ENCODE assay signal across 30 cellular contexts in the genomic region with DNA sequence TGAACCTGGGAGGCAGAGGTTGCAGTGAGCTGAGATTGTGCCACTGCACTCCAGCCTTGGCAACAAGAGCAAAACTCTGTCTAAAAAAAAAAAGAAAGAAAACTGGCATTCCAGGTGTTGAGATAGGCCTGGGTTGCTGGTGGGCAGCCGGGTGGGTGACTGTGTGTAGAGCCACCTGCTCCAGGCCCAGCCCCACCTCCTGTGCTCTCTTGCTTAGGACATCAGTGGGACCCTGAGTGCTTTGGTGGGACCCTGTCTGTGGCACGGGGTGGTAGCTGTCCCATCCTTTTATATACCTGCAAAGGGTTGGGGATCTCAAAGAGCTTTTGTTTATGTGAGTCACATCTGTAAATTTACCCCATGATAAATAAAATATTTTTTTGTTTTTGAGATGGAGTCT. TPM values are rescaled to one million over a fixed set of nuclear protein-coding genes. Genes with fewer than 3 reads are reported as not detected.
"Had no signal": no experiment of that assay in that cellular context is flagged by ENCODE, and none has a peak within 500 bp of the region (broad histone marks: within the 10 kb centered on the region; RNA-seq: fewer than 3 reads in every experiment).

No MANE protein-coding gene starts in this region.

- H3K27me3 Mint-ChIP-seq: activated naive CD8-positive, alpha-beta T cell treated with anti-CD3 and anti-CD28 coated beads, Interleukin-2, amount 50 U/mL, for 24 hours had no signal

- H3K4me3 ChIP-seq: ascending aorta, body of pancreas, SJCRH30 had no signal

- H3K4me3 Mint-ChIP-seq: activated CD8-positive, alpha-beta T cell treated with anti-CD3 and anti-CD28 coated beads, Interleukin-2, amount 10 ng/mL, durations not matched to agents 7 days and 5 days; activated naive CD8-positive, alpha-beta T cell treated with anti-CD3 and anti-CD28 coated beads, Interleukin-2, amount 50 U/mL, for 24 hours had no signal

- H3K9ac ChIP-seq: KMS-11, SK-N-SH had no signal

- H3K27ac ChIP-seq: ascending aorta, body of pancreas, KMS-11, SJCRH30, VCaP had no signal

- H3K27ac Mint-ChIP-seq: activated CD8-positive, alpha-beta T cell treated with anti-CD3 and anti-CD28 coated beads, Interleukin-2, amount 10 ng/mL, durations not matched to agents 7 days and 5 days; activated naive CD4-positive, alpha-beta T cell treated with anti-CD3 and anti-CD28 coated beads, Interleukin-2, amount 50 U/mL, for 72 hours; activated naive CD8-positive, alpha-beta T cell treated with anti-CD3 and anti-CD28 coated beads, Interleukin-2, amount 50 U/mL, for 24 hours had no signal

- H3K27me3 ChIP-seq: ascending aorta, body of pancreas, SJCRH30 had no signal

- H3K9me3 ChIP-seq: ascending aorta, body of pancreas, SJCRH30, SK-N-SH had no signal

- H3K9me3 Mint-ChIP-seq: activated naive CD4-positive, alpha-beta T cell treated with anti-CD3 and anti-CD28 coated beads, Interleukin-2, amount 50 U/mL, for 72 hours; activated naive CD8-positive, alpha-beta T cell treated with anti-CD3 and anti-CD28 coated beads, Interleukin-2, amount 50 U/mL, for 24 hours had no signal

- ATAC-seq: activated CD8-positive, alpha-beta T cell treated with anti-CD3 and anti-CD28 coated beads, Interleukin-2, amount 10 ng/mL, durations not matched to agents 7 days and 5 days; activated naive CD4-positive, alpha-beta T cell treated with anti-CD3 and anti-CD28 coated beads, Interleukin-2, amount 50 U/mL, for 72 hours; activated naive CD8-positive, alpha-beta T cell treated with anti-CD3 and anti-CD28 coated beads, Interleukin-2, amount 50 U/mL, for 24 hours; body of pancreas had no signal

- H3K36me3 ChIP-seq: SJCRH30 had no signal

- H3K36me3 Mint-ChIP-seq: activated naive CD4-positive, alpha-beta T cell treated with anti-CD3 and anti-CD28 coated beads, Interleukin-2, amount 50 U/mL, for 72 hours had no signal

- H3K4me1 ChIP-seq: ascending aorta, body of pancreas, SJCRH30 had no signal

- FAIRE-seq: bronchial epithelial cell had no signal

- DNase-seq: activated CD4-positive, alpha-beta T cell treated with anti-CD3 and anti-CD28 coated beads for 4 hours; activated CD4-positive, alpha-beta T cell treated with anti-CD3 and anti-CD28 coated beads, Interleukin-2, amount 50 U/mL, for 4 hours; activated CD8-positive, alpha-beta memory T cell treated with anti-CD3 and anti-CD28 coated beads, Interleukin-2, amount 50 U/mL, for 48 hours; activated CD8-positive, alpha-beta T cell treated with anti-CD3 and anti-CD28 coated beads, Interleukin-2, amount 10 ng/mL, durations not matched to agents 7 days and 5 days; activated naive CD4-positive, alpha-beta T cell treated with Interleukin-2 at 50 U/mL for 16 hours; activated naive CD8-positive, alpha-beta T cell treated with anti-CD3 and anti-CD28 coated beads, Interleukin-2, amount 50 U/mL, for 24 hours; activated T-cell treated with anti-CD3 and anti-CD28 coated beads, Interleukin-2, amount 50 U/mL, for 1 hour; amniotic stem cell; body of pancreas; central memory CD4-positive, alpha-beta T cell; NCI-H1092; NCI-H1417 treated with DMSO at 0.1 percent for 48 hours; NCI-H1694; NCI-H2029; NCI-H345; NCI-H510A; NCI-H526 treated with DMSO at 0.1 percent for 48 hours; Right ventricle myocardium superior; SJCRH30; SK-N-SH; T-helper 1 cell had no signal

RNA-seq across cellular contexts. Expression of a gene that starts 6.2 kb away (rescaled TPM):
- total RNA-seq: SJCRH30 had no signal

RNA-seq across cellular contexts. Expression of a gene that starts 27.4 kb away (rescaled TPM):
- total RNA-seq: SJCRH30 had no signal

RNA-seq across cellular contexts. Expression of a gene that starts 38.0 kb away (rescaled TPM):
- total RNA-seq: activated CD8-positive, alpha-beta T cell treated with anti-CD3 and anti-CD28 coated beads, Interleukin-2, amount 10 ng/mL, durations not matched to agents 7 days and 5 days; activated naive CD4-positive, alpha-beta T cell treated with anti-CD3 and anti-CD28 coated beads, Interleukin-2, amount 50 U/mL, for 72 hours; ascending aorta; bronchial epithelial cell; MCF 10A; OCI-LY7; Right ventricle myocardium superior; RPMI7951; SJCRH30; T-helper 2 cell treated with Interferon-gamma antibody and Interleukin-4, amounts not matched to agents 100 ng/mL and 5 ng/mL, for 36 hours had no signal
